25 cellular contexts compared by ENCODE assay signal in the genomic region with DNA sequence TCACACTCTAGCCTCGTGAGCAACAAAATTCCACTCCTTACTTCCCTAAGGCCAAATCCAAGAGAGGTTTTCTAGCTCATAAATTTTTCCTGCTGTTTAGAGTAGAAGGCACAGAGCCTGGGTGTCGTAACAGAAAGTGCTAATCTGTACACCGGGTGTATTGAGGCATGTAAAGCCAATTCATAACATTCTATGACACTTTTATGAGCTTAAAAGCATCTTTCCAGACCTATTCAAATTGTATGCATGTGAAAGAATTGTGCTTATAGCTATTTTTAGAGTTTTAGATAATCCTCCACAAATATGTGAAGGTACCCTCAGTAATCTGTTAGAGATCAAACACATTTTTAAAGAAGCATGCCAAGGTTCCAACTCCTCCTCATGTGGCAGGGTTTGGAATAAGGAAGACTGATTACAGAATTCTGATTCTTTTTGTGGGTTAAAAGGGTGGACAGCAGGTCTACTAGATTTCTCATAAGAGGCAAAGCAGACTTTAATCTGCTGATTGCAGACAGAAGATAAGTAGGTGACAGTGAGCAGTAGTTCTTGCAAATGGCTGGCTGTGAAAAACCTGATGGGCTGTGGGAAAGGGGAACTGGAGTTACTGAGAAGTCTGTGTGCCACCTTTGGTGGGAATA. TPM values are rescaled to one million over a fixed set of nuclear protein-coding genes. Genes with fewer than 3 reads are reported as not detected.
A peak's percentile ranks its signal among the peaks of the same experiment; 100 is the strongest.
DNase-seq lines count a peak whose midpoint lies in the region; ATAC-seq, FAIRE-seq and TF ChIP-seq lines count a peak whose summit lies in the region.
"Had no signal": no experiment of that assay in that cellular context is flagged by ENCODE, and none has a peak within 500 bp of the region (broad histone marks: within the 10 kb centered on the region; RNA-seq: fewer than 3 reads in every experiment).

No MANE protein-coding gene starts in this region.

- H3K4me3 ChIP-seq in fibroblast of villous mesenchyme (ENCODE audit: low read depth, low read length) (peak overlapping the region; percentile 4), retinal pigment epithelial cell (ENCODE audit: low read length) (no peak overlapping the region)
- H3K4me3 ChIP-seq: ascending aorta had no signal

- intact Hi-C loops in Right ventricle myocardium superior (cut with DNase I) = no loop called here

- no peak for FAIRE-seq in GM19239 (lab: Jason Lieb, UNC)
- FAIRE-seq: keratinocyte had no signal

- DNase-seq in NCI-H526 (lab: John Stamatoyannopoulos, UW) (peak; percentile 0 to 1), NCI-H526 treated with DMSO at 0.1 percent for 48 hours (lab: John Stamatoyannopoulos, UW) (no peak), NCI-H226 (peak; percentile 25), fibroblast of villous mesenchyme (ENCODE audit: low read depth) (peak; percentile 90), retinal pigment epithelial cell (ENCODE audit: low read depth) (peak; percentile 59), NCI-H1105 (lab: John Stamatoyannopoulos, UW) (no peak), GM19239 (ENCODE audit: insufficient read length, low spot score) (no peak), Right ventricle myocardium superior (no peak)
- DNase-seq: 8988T; activated CD4-positive, CD25-positive, alpha-beta regulatory T cell; activated CD8-positive, alpha-beta T cell treated with anti-CD3 and anti-CD28 coated beads, Interleukin-2, amount 10 ng/mL, durations not matched to agents 7 days and 5 days; activated naive CD4-positive, alpha-beta T cell treated with anti-CD3 and anti-CD28 coated beads, Interleukin-2, amount 10 ng/mL, durations not matched to agents 7 days and 5 days; activated T-cell treated with anti-CD3 and anti-CD28 coated beads, Interleukin-2, amount 50 U/mL, for 24 hours; C1 segment of cervical spinal cord; DMS 273 treated with DMSO at 0.1 percent for 48 hours; hippocampal formation; NCI-H1092 treated with DMSO at 0.1 percent for 48 hours; NCI-H2081 treated with DMSO at 0.1 percent for 48 hours; NCI-H510A; posterior cingulate gyrus; SHP77 treated with DMSO at 0.1 percent for 48 hours; T-helper 17 cell had no signal

- TF ChIP-seq CTCF in fibroblast of villous mesenchyme (IDR thresholded peaks at IDR 0.05; ENCODE audit: insufficient read depth, low read depth, low read length) (no peak), retinal pigment epithelial cell (conservative IDR thresholded peaks at IDR 0.05; ENCODE audit: low read depth, low read length) (no peak)

- no peak for ATAC-seq in Right ventricle myocardium superior (ENCODE audit: poor library complexity)
- ATAC-seq: activated CD8-positive, alpha-beta T cell treated with anti-CD3 and anti-CD28 coated beads, Interleukin-2, amount 10 ng/mL, durations not matched to agents 7 days and 5 days; natural killer cell treated with Interleukin-12 subunit alpha and Interleukin-12 subunit beta and Interleukin-15 and Interleukin-18, amount 100 ng/mL, for 72 hours; T-helper 17 cell had no signal

RNA-seq across cellular contexts. Expression of a gene that starts 25.5 kb away (rescaled TPM):
- total RNA-seq in fibroblast of villous mesenchyme = 5.8 and 8.2 TPM in 2 replicates
- 1.0 TPM for total RNA-seq in Right ventricle myocardium superior
- total RNA-seq: activated CD8-positive, alpha-beta T cell treated with anti-CD3 and anti-CD28 coated beads, Interleukin-2, amount 10 ng/mL, durations not matched to agents 7 days and 5 days; natural killer cell treated with Interleukin-12 subunit alpha and Interleukin-12 subunit beta and Interleukin-15 and Interleukin-18, amount 100 ng/mL, for 72 hours; T-helper 17 cell had no signal

RNA-seq across cellular contexts. Expression of a gene that starts 30.2 kb away (rescaled TPM):
- total RNA-seq in fibroblast of villous mesenchyme (not detected in 2 replicates), Right ventricle myocardium superior (not detected)
- total RNA-seq: activated CD8-positive, alpha-beta T cell treated with anti-CD3 and anti-CD28 coated beads, Interleukin-2, amount 10 ng/mL, durations not matched to agents 7 days and 5 days; ascending aorta; natural killer cell treated with Interleukin-12 subunit alpha and Interleukin-12 subunit beta and Interleukin-15 and Interleukin-18, amount 100 ng/mL, for 72 hours; T-helper 17 cell had no signal

Comparison
In these comparisons a context has a peak if more than half of its experiments do, and no peak if none do; other contexts are left out.
1. DNase-seq: peak in NCI-H526 (2 of 2), NCI-H226 (single experiment), fibroblast of villous mesenchyme (single experiment) and retinal pigment epithelial cell (single experiment); none in NCI-H526 treated with DMSO at 0.1 percent for 48 hours (single experiment), NCI-H1105 (single experiment), GM19239 (single experiment) and Right ventricle myocardium superior (single experiment).